Comparison of ENCODE assay signal across 8 cellular contexts in genomic region chr7:87312215-87312865, GRCh38. TPM values are rescaled to one million over a fixed set of nuclear protein-coding genes. Genes with fewer than 3 reads are reported as not detected.
DNase-seq lines count a peak whose midpoint lies in the region; ATAC-seq and TF ChIP-seq lines count a peak whose summit lies in the region.

No MANE protein-coding gene starts in this region.

- no peak overlapping the region for H2AFZ ChIP-seq in neural cell (ENCODE audit: low read depth, low read length)

- H3K79me2 ChIP-seq in neural cell (replicated peaks; ENCODE audit: insufficient read depth, low read length): no peaks in the 10 kb centered on the region

- TF ChIP-seq POLR2A in stomach (IDR thresholded peaks at IDR 0.05): no peak

- CTCF ChIA-PET in Calu3 (lab: Charles Lee): interaction anchor here (0.6 to 1.1 kb wide), 2 partner anchors 104 to 107 kb away, joined by 3 to 4 read pairs; no protein-coding TSS in a partner anchor

- H3K27me3 ChIP-seq in neural cell (ENCODE audit: insufficient read depth, low read depth, low read length) (no peaks in the 10 kb centered on the region), stomach (no peaks in the 10 kb centered on the region)

- H3K4me3 Mint-ChIP-seq in Calu3 (ENCODE audit: low read depth, unreplicated experiment): no peak overlapping the region

- no peaks in the 10 kb centered on the region for H3K9me3 Mint-ChIP-seq in Calu3 (ENCODE audit: low read depth, unreplicated experiment)

- peaks cover 7% of the 10 kb centered on the region for H3K27me3 Mint-ChIP-seq in Calu3 (ENCODE audit: unreplicated experiment)

- intact Hi-C loops in Calu3 (cut with micrococcal nuclease; ENCODE audit: unreplicated experiment): loop anchor here (1.0 to 10.0 kb wide), 3 partner anchors 104 to 575 kb away; partner anchors contain the start of gene RUNDC3B
- intact Hi-C loops in stomach (cut with DNase I; ENCODE audit: low total_unique reads): loop anchor here (5.0 kb wide), 1 partner anchor 105 kb away; no protein-coding TSS in a partner anchor

- H3K4me1 Mint-ChIP-seq in Calu3 (ENCODE audit: low read depth, unreplicated experiment): peaks cover 6% of the 10 kb centered on the region

- peak; percentile 54 for DNase-seq in Calu3
- peak; percentile 73 for DNase-seq in NOMO-1 treated with dmso at 0.1 percent for 144 hours (lab: John Stamatoyannopoulos, UW; ENCODE audit: unreplicated experiment)
- peak; percentile 61 for DNase-seq in activated CD8-positive, alpha-beta memory T cell treated with anti-CD3 and anti-CD28 coated beads, Interleukin-2, amount 50 U/mL, for 4 hours
- peak; percentile 58 for DNase-seq in stomach

- no peaks in the 10 kb centered on the region for H3K9me3 ChIP-seq in neural cell (ENCODE audit: low read length)
- H3K9me3 ChIP-seq in stomach: no peaks in the 10 kb centered on the region

- TF ChIP-seq CTCF in Calu3 (IDR thresholded peaks at IDR 0.05; ENCODE audit: unreplicated experiment): peak; percentile 38
- peak; percentile 75 for TF ChIP-seq CTCF in neural cell (IDR thresholded peaks at IDR 0.05; ENCODE audit: poor library complexity, severe bottlenecking)
- peak in 6 of 7 experiments; percentile 73 to 99 (median 92) for TF ChIP-seq CTCF in stomach (IDR thresholded peaks at IDR 0.05)

- no peaks in the 10 kb centered on the region for H3K36me3 Mint-ChIP-seq in Calu3 (ENCODE audit: insufficient read depth, unreplicated experiment)

- TF ChIP-seq RAD21 in neural cell (conservative IDR thresholded peaks at IDR 0.05): peak; percentile 77

- H3K9ac ChIP-seq in neural cell (ENCODE audit: low read length): no peak overlapping the region

- TF ChIP-seq EP300 in neural cell (conservative IDR thresholded peaks at IDR 0.05; ENCODE audit: poor library complexity, severe bottlenecking) (no peak), stomach (IDR thresholded peaks at IDR 0.05) (no peak)

- no peak overlapping the region for H3K4me3 ChIP-seq in neural cell (ENCODE audit: low read length)
- H3K4me3 ChIP-seq in stomach: no peak overlapping the region

- BruUV-seq in Calu3 (replicated peaks; lab: Mats Ljungman, UMichigan): no TSS peak

- no peaks in the 10 kb centered on the region for H3K9me2 ChIP-seq in neural cell (ENCODE audit: insufficient read depth, low read length)

- WGBS in stomach, 5 donors: 12 to 28% (median 17%) methylated on average over 2 of the region's 2 CpGs

- ATAC-seq in GM19467 (IDR thresholded peaks at IDR 0.05; ENCODE audit: unreplicated experiment) (peak; percentile 57), HG03571 (IDR thresholded peaks at IDR 0.05; ENCODE audit: unreplicated experiment) (peak; percentile 63), esophagus mucosa (peak; percentile 91)

- peaks cover 0 to 3% (median 0%) of the 10 kb centered on the region in 4 donors for H3K4me1 ChIP-seq in stomach

- no peak overlapping the region for H3K27ac Mint-ChIP-seq in Calu3 (ENCODE audit: unreplicated experiment)

- no peak overlapping the region for H3K27ac ChIP-seq in neural cell (ENCODE audit: low read length)
- H3K27ac ChIP-seq in stomach: no peak overlapping the region

- no peak overlapping the region for H3K4me2 ChIP-seq in neural cell (ENCODE audit: low read length)

- H4K20me1 ChIP-seq in neural cell (ENCODE audit: insufficient read depth): no peaks in the 10 kb centered on the region

- H3K36me3 ChIP-seq in neural cell (ENCODE audit: insufficient read depth, low read length) (no peaks in the 10 kb centered on the region), stomach (no peaks in the 10 kb centered on the region)

- H3F3A ChIP-seq in neural cell (ENCODE audit: insufficient read depth, low read length, poor library complexity, severe bottlenecking): no peaks in the 10 kb centered on the region

TF ChIP-seq in neural cell, 6 proteins besides CTCF, POLR2A, EP300 and RAD21:
- TF ChIP-seq SMC3 (conservative IDR thresholded peaks at IDR 0.05; ENCODE audit: poor library complexity) (peak; percentile 76), EZH2 (IDR thresholded peaks at IDR 0.05; ENCODE audit: borderline replicate concordance, insufficient read depth, low read length, poor library complexity, severe bottlenecking) (no peak)

RNA-seq across cellular contexts. Expression of gene CROT, which starts 33.1 kb away (rescaled TPM):
- total RNA-seq in Calu3 (2022) (7.3 and 9.1 TPM in 2 replicates), esophagus mucosa (18.1 TPM), stomach (10 to 100 TPM in 2 of 5 donors, 1 to 10 TPM in 3; 2.9 to 48.7 (median 4.9) TPM)
- polyA plus RNA-seq in neural cell (14.0 and 20.6 TPM in 2 replicates), stomach (10 to 100 TPM in 1 of 3 donors, 1 to 10 TPM in 2; 5.8 to 11.9 (median 5.9) TPM)
- 21.9 and 23.3 TPM in 2 replicates for polyA minus RNA-seq in neural cell

Comparison
In these comparisons a context has a peak if more than half of its experiments do, and no peak if none do; other contexts are left out.
1. CTCF ChIP-seq: peak in every context shown above with its lines; median percentile 92 in stomach; 75 in neural cell; 38 in Calu3.